In genomic region chr16:1565083-1565805, GRCh38 we compare ENCODE assay signal across 19 cellular contexts. TPM values are rescaled to one million over a fixed set of nuclear protein-coding genes. Genes with fewer than 3 reads are reported as not detected.
DNase-seq lines count a peak whose midpoint lies in the region; ATAC-seq lines count a peak whose summit lies in the region.
"Had no signal": no experiment of that assay in that cellular context is flagged by ENCODE, and none has a peak within 500 bp of the region (broad histone marks: within the 10 kb centered on the region; RNA-seq: fewer than 3 reads in every experiment).

No MANE protein-coding gene starts in this region.

- no peaks in the 10 kb centered on the region for H3K79me1 ChIP-seq in mesenchymal stem cell (replicated peaks; ENCODE audit: low read length, poor library complexity, severe bottlenecking)

- no peaks in the 10 kb centered on the region for H3K9me3 Mint-ChIP-seq in activated naive CD8-positive, alpha-beta T cell treated with anti-CD3 and anti-CD28 coated beads for 36 hours
- H3K9me3 Mint-ChIP-seq in activated naive CD8-positive, alpha-beta T cell treated with anti-CD3 and anti-CD28 coated beads, Interleukin-2, amount 50 U/mL, for 24 hours: no peaks in the 10 kb centered on the region
- H3K9me3 Mint-ChIP-seq in activated T-helper 17 cell treated with anti-CD3 and anti-CD28 coated beads, Interleukin-2, amount 50 U/mL, for 72 hours: no peaks in the 10 kb centered on the region

- peak overlapping the region; percentile 10 for H3K27ac Mint-ChIP-seq in activated naive CD8-positive, alpha-beta T cell treated with anti-CD3 and anti-CD28 coated beads for 36 hours
- no peak overlapping the region for H3K27ac Mint-ChIP-seq in activated naive CD8-positive, alpha-beta T cell treated with anti-CD3 and anti-CD28 coated beads, Interleukin-2, amount 50 U/mL, for 24 hours
- H3K27ac Mint-ChIP-seq in activated T-helper 17 cell treated with anti-CD3 and anti-CD28 coated beads, Interleukin-2, amount 50 U/mL, for 72 hours: peak overlapping the region; percentile 37

- no peak overlapping the region for H2AFZ ChIP-seq in mesenchymal stem cell (ENCODE audit: low read depth, low read length)

- H3K4me3 Mint-ChIP-seq in activated naive CD8-positive, alpha-beta T cell treated with anti-CD3 and anti-CD28 coated beads for 36 hours: no peak overlapping the region
- H3K4me3 Mint-ChIP-seq in activated naive CD8-positive, alpha-beta T cell treated with anti-CD3 and anti-CD28 coated beads, Interleukin-2, amount 50 U/mL, for 24 hours: no peak overlapping the region
- no peak overlapping the region for H3K4me3 Mint-ChIP-seq in activated T-helper 17 cell treated with anti-CD3 and anti-CD28 coated beads, Interleukin-2, amount 50 U/mL, for 72 hours

- no peak overlapping the region for H2BK5ac ChIP-seq in mesenchymal stem cell (ENCODE audit: low read depth, low read length, poor library complexity, severe bottlenecking)

- no peak overlapping the region for H3K9ac ChIP-seq in mesenchymal stem cell (ENCODE audit: low read length)

- no peak overlapping the region for H3K27ac ChIP-seq in mesenchymal stem cell (ENCODE audit: low read length, poor library complexity, severe bottlenecking)
- H3K27ac ChIP-seq: C4-2B, Peyer's patch had no signal

- no peak overlapping the region for H4K8ac ChIP-seq in mesenchymal stem cell (ENCODE audit: low read length)

- no peak for ATAC-seq in activated naive CD8-positive, alpha-beta T cell treated with anti-CD3 and anti-CD28 coated beads, Interleukin-2, amount 50 U/mL, for 24 hours
- no peak for ATAC-seq in activated T-helper 17 cell treated with anti-CD3 and anti-CD28 coated beads, Interleukin-2, amount 50 U/mL, for 72 hours (replicated peaks)
- ATAC-seq in GM18867 (IDR thresholded peaks at IDR 0.05; ENCODE audit: unreplicated experiment) (no peak), HG02884 (IDR thresholded peaks at IDR 0.05; ENCODE audit: unreplicated experiment) (no peak)

- H3K14ac ChIP-seq in mesenchymal stem cell (ENCODE audit: low read length in 2 of 2): no peak overlapping the region

- H2BK120ac ChIP-seq in mesenchymal stem cell (ENCODE audit: low read depth, low read length): no peak overlapping the region

- H3K9me3 ChIP-seq in mesenchymal stem cell (ENCODE audit: control insufficient read depth, low read length): no peaks in the 10 kb centered on the region
- H3K9me3 ChIP-seq: Caco-2, Peyer's patch had no signal

- DNase-seq in activated naive CD8-positive, alpha-beta T cell treated with anti-CD3 and anti-CD28 coated beads for 36 hours: no peak
- DNase-seq in activated naive CD8-positive, alpha-beta T cell treated with anti-CD3 and anti-CD28 coated beads, Interleukin-2, amount 50 U/mL, for 24 hours: no peak
- DNase-seq in mesenchymal stem cell (no peak), H4 (ENCODE audit: low spot score) (no peak)
- no peak for DNase-seq in activated CD4-positive, alpha-beta T cell treated with anti-CD3 and anti-CD28 coated beads for 4 hours
- DNase-seq: Caco-2, Karpas-422, MM.1S, NCI-H1105, NCI-H1694 treated with DMSO at 0.1 percent for 48 hours, NCI-H2171, NCI-H446 treated with DMSO at 0.1 percent for 48 hours, NCI-H774, Peyer's patch had no signal

- H3K36me3 Mint-ChIP-seq in activated naive CD8-positive, alpha-beta T cell treated with anti-CD3 and anti-CD28 coated beads for 36 hours: peaks cover 2% of the 10 kb centered on the region
- no peaks in the 10 kb centered on the region for H3K36me3 Mint-ChIP-seq in activated naive CD8-positive, alpha-beta T cell treated with anti-CD3 and anti-CD28 coated beads, Interleukin-2, amount 50 U/mL, for 24 hours (ENCODE audit: low read depth)
- no peaks in the 10 kb centered on the region for H3K36me3 Mint-ChIP-seq in activated T-helper 17 cell treated with anti-CD3 and anti-CD28 coated beads, Interleukin-2, amount 50 U/mL, for 72 hours (ENCODE audit: low read depth)

- peak overlapping the region; percentile 2 for H4K91ac ChIP-seq in mesenchymal stem cell (ENCODE audit: low read length)

- H3K4me1 Mint-ChIP-seq in activated naive CD8-positive, alpha-beta T cell treated with anti-CD3 and anti-CD28 coated beads for 36 hours: peaks cover 17% of the 10 kb centered on the region
- peaks cover 17% of the 10 kb centered on the region for H3K4me1 Mint-ChIP-seq in activated naive CD8-positive, alpha-beta T cell treated with anti-CD3 and anti-CD28 coated beads, Interleukin-2, amount 50 U/mL, for 24 hours
- peaks cover 7% of the 10 kb centered on the region for H3K4me1 Mint-ChIP-seq in activated T-helper 17 cell treated with anti-CD3 and anti-CD28 coated beads, Interleukin-2, amount 50 U/mL, for 72 hours

- peaks cover 61 to 71% of the 10 kb centered on the region in 2 experiments for H3K36me3 ChIP-seq in mesenchymal stem cell (ENCODE audit: control insufficient read depth in 1 of 2, insufficient read depth in 2 of 2, low read depth in 1 of 2, low read length in 2 of 2)
- H3K36me3 ChIP-seq: Peyer's patch had no signal

- H3K27me3 Mint-ChIP-seq in activated naive CD8-positive, alpha-beta T cell treated with anti-CD3 and anti-CD28 coated beads for 36 hours: no peaks in the 10 kb centered on the region
- no peaks in the 10 kb centered on the region for H3K27me3 Mint-ChIP-seq in activated naive CD8-positive, alpha-beta T cell treated with anti-CD3 and anti-CD28 coated beads, Interleukin-2, amount 50 U/mL, for 24 hours
- H3K27me3 Mint-ChIP-seq in activated T-helper 17 cell treated with anti-CD3 and anti-CD28 coated beads, Interleukin-2, amount 50 U/mL, for 72 hours: no peaks in the 10 kb centered on the region

- H2AK5ac ChIP-seq in mesenchymal stem cell (ENCODE audit: low read length, severe bottlenecking): no peak overlapping the region

- 90% methylated on average over 16 of the region's 16 CpGs for WGBS in mesenchymal stem cell

- no peak overlapping the region for H2BK12ac ChIP-seq in mesenchymal stem cell (ENCODE audit: low read length in 2 of 2)

- no peak overlapping the region for H3K4me2 ChIP-seq in mesenchymal stem cell (ENCODE audit: low read length, poor library complexity, severe bottlenecking)

- no peak overlapping the region for H3K23ac ChIP-seq in mesenchymal stem cell (ENCODE audit: low read length in 2 of 2)

- H3K18ac ChIP-seq in mesenchymal stem cell (ENCODE audit: low read depth in 1 of 2, low read length in 2 of 2): no peak overlapping the region

- H3K4me1 ChIP-seq in mesenchymal stem cell (ENCODE audit: control insufficient read depth, insufficient read depth, low read depth, low read length): peaks cover 7% of the 10 kb centered on the region
- H3K4me1 ChIP-seq: Caco-2 had no signal

- no peak overlapping the region for H3K4ac ChIP-seq in mesenchymal stem cell (ENCODE audit: low read depth in 1 of 2, low read length in 2 of 2)

- no peaks in the 10 kb centered on the region for H3K27me3 ChIP-seq in mesenchymal stem cell (ENCODE audit: control insufficient read depth in 1 of 2, insufficient read depth in 1 of 2, low read length in 2 of 2)
- H3K27me3 ChIP-seq: Peyer's patch had no signal

- peak overlapping the region in 1 of 2 experiments; percentile 14 for H3K4me3 ChIP-seq in mesenchymal stem cell (ENCODE audit: insufficient read depth in 1 of 2, low read depth in 1 of 2, low read length in 2 of 2)
- H3K4me3 ChIP-seq: Peyer's patch had no signal

- no peak overlapping the region for H2BK15ac ChIP-seq in mesenchymal stem cell (ENCODE audit: low read depth, poor library complexity, severe bottlenecking)

RNA-seq across cellular contexts. Expression of gene TMEM204, which starts 31.8 kb away (rescaled TPM):
- 10 to 100 TPM; 21.2 to 23.7 TPM for total RNA-seq in activated naive CD8-positive, alpha-beta T cell treated with anti-CD3 and anti-CD28 coated beads for 36 hours
- total RNA-seq in activated T-helper 17 cell treated with anti-CD3 and anti-CD28 coated beads, Interleukin-2, amount 50 U/mL, for 72 hours: 10 to 100 TPM; 14.3 to 22.5 TPM
- polyA plus RNA-seq in mesenchymal stem cell (2013, experiment 1 of 2): 12.5 TPM
- 13.0 TPM for polyA plus RNA-seq in mesenchymal stem cell (2013, experiment 2 of 2)
- total RNA-seq in H4 (2014; rRNA removed; shearing (Covaris generic)): not detected in 2 replicates
- total RNA-seq: A172, Caco-2 had no signal

RNA-seq across cellular contexts. Expression of gene IFT140, which starts 46.6 kb away (rescaled TPM):
- 1 to 10 TPM; 7.1 to 9.5 TPM for total RNA-seq in activated naive CD8-positive, alpha-beta T cell treated with anti-CD3 and anti-CD28 coated beads for 36 hours
- 10 to 100 TPM; 11.9 to 19.9 TPM for total RNA-seq in activated T-helper 17 cell treated with anti-CD3 and anti-CD28 coated beads, Interleukin-2, amount 50 U/mL, for 72 hours
- 9.0 TPM for polyA plus RNA-seq in mesenchymal stem cell (2013, experiment 1 of 2)
- 8.4 TPM for polyA plus RNA-seq in mesenchymal stem cell (2013, experiment 2 of 2)
- total RNA-seq in H4 (2014; rRNA removed; shearing (Covaris generic)): 8.4 and 12.2 TPM in 2 replicates

RNA-seq across cellular contexts. Expression of gene CRAMP1, which starts 46.9 kb away (rescaled TPM):
- 10 to 100 TPM; 14.4 to 17.0 TPM for total RNA-seq in activated naive CD8-positive, alpha-beta T cell treated with anti-CD3 and anti-CD28 coated beads for 36 hours
- 10 to 100 TPM; 12.0 to 20.6 TPM for total RNA-seq in activated T-helper 17 cell treated with anti-CD3 and anti-CD28 coated beads, Interleukin-2, amount 50 U/mL, for 72 hours
- polyA plus RNA-seq in mesenchymal stem cell (2013, experiment 1 of 2): 6.7 TPM
- polyA plus RNA-seq in mesenchymal stem cell (2013, experiment 2 of 2): 7.0 TPM
- 2.4 and 3.1 TPM in 2 replicates for total RNA-seq in H4 (2014; rRNA removed; shearing (Covaris generic))

Comparison
In these comparisons a context has a peak if more than half of its experiments do, and no peak if none do; other contexts are left out.
1. RNA of gene TMEM204, which starts 31.8 kb away (total RNA-seq): 21.2 to 23.7 TPM in activated naive CD8-positive, alpha-beta T cell treated with anti-CD3 and anti-CD28 coated beads for 36 hours and 14.3 to 22.5 TPM in activated T-helper 17 cell treated with anti-CD3 and anti-CD28 coated beads, Interleukin-2, amount 50 U/mL, for 72 hours; not detected in H4; every median in the first group is over 10 times any median in the second.